Comparison of ENCODE assay signal across 1 cellular context in the genomic region with DNA sequence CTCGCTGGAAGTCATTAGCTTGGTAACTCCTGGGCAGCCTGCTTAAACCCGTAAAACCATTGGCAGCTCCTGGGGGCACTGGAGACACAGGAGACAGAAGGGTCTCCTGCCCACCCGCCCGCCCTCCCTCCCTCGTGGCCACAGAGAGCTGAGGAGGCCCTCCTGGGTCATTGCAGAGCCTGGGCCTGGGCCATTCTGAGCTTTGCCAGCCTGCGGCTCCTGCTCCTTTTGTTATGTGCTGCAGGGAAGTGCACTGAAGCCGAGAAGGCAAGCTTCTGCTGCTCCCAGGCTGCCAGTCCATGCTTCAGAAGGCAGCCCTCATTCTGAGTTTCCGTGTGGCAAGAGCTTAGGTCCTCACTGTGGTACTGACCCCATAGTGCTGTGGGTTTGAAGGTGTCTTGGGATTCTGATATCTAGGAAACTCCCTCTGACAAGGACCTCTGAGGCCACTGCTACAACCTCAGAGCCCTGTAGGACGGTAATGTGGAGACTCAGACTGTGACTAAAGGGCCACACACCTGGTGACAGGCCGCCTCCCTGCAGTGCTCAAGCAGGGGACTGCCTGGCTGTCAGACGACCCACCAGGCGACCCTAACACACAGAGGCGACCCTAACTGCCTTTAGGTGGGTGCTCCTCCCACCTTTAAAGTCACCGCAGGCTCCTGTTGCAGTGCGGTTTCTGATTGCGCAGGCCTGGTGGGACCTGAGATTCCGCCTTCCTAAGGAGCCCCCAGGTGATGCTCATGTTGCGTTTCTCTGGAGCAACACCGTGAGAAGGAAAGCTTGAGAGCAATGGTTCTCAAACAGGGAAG.
TF ChIP-seq lines count a peak whose summit lies in the region.

No MANE protein-coding gene starts in this region.

TF ChIP-seq in GM23338, 12 proteins besides CTCF, POLR2A, EP300 and RAD21 (continued from another document):
- TF ChIP-seq, protein P1, sequence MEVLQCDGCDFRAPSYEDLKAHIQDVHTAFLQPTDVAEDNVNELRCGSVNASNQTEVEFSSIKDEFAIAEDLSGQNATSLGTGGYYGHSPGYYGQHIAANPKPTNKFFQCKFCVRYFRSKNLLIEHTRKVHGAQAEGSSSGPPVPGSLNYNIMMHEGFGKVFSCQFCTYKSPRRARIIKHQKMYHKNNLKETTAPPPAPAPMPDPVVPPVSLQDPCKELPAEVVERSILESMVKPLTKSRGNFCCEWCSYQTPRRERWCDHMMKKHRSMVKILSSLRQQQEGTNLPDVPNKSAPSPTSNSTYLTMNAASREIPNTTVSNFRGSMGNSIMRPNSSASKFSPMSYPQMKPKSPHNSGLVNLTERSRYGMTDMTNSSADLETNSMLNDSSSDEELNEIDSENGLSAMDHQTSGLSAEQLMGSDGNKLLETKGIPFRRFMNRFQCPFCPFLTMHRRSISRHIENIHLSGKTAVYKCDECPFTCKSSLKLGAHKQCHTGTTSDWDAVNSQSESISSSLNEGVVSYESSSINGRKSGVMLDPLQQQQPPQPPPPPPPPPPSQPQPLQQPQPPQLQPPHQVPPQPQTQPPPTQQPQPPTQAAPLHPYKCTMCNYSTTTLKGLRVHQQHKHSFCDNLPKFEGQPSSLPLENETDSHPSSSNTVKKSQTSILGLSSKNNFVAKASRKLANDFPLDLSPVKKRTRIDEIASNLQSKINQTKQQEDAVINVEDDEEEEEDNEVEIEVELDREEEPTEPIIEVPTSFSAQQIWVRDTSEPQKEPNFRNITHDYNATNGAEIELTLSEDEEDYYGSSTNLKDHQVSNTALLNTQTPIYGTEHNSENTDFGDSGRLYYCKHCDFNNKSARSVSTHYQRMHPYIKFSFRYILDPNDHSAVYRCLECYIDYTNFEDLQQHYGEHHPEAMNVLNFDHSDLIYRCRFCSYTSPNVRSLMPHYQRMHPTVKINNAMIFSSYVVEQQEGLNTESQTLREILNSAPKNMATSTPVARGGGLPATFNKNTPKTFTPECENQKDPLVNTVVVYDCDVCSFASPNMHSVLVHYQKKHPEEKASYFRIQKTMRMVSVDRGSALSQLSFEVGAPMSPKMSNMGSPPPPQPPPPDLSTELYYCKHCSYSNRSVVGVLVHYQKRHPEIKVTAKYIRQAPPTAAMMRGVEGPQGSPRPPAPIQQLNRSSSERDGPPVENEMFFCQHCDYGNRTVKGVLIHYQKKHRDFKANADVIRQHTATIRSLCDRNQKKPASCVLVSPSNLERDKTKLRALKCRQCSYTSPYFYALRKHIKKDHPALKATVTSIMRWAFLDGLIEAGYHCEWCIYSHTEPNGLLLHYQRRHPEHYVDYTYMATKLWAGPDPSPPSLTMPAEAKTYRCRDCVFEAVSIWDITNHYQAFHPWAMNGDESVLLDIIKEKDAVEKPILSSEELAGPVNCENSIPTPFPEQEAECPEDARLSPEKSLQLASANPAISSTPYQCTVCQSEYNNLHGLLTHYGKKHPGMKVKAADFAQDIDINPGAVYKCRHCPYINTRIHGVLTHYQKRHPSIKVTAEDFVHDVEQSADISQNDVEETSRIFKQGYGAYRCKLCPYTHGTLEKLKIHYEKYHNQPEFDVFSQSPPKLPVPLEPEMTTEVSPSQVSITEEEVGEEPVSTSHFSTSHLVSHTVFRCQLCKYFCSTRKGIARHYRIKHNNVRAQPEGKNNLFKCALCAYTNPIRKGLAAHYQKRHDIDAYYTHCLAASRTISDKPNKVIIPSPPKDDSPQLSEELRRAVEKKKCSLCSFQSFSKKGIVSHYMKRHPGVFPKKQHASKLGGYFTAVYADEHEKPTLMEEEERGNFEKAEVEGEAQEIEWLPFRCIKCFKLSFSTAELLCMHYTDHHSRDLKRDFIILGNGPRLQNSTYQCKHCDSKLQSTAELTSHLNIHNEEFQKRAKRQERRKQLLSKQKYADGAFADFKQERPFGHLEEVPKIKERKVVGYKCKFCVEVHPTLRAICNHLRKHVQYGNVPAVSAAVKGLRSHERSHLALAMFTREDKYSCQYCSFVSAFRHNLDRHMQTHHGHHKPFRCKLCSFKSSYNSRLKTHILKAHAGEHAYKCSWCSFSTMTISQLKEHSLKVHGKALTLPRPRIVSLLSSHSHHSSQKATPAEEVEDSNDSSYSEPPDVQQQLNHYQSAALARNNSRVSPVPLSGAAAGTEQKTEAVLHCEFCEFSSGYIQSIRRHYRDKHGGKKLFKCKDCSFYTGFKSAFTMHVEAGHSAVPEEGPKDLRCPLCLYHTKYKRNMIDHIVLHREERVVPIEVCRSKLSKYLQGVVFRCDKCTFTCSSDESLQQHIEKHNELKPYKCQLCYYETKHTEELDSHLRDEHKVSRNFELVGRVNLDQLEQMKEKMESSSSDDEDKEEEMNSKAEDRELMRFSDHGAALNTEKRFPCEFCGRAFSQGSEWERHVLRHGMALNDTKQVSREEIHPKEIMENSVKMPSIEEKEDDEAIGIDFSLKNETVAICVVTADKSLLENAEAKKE (CRISPR knock-in tag; IDR thresholded peaks at IDR 0.05): no peak
- TF ChIP-seq ZNF331 (CRISPR knock-in tag; IDR thresholded peaks at IDR 0.05; ENCODE audit: low read depth): no peak
